ENCODE assay signal across 18 cellular contexts in the genomic region with DNA sequence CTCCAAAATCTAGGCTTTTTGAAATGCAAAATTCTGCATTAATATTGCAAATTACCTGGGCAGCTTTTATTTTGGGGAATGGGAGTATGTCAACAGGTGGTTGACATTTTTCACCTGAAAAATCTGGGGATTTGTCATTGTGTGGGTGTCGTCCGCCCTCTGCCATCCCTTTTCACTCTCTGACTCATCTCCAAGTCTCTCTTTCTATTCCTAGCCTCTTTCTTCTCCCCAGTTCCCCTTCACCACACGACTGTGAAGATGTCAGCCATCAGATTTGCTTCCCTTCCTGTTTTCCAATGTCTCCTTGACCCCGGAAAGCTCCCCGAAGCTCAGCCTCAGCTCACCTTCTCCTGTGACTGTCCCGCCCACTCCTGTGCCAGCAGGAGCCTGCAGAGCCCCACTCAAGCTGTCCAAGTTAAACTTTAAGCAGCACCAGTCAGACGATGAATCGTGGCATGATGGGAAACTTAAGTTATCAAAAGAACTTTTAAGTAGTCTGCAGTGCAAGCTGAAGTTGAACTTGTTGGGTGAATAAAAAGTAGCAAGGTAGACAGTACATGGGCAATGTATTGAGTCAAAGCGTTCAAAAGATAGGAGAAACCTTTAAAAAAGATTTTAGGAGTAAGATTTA.
DNase-seq lines count a peak whose midpoint lies in the region; ATAC-seq and TF ChIP-seq lines count a peak whose summit lies in the region.
"Had no signal": no experiment of that assay in that cellular context is flagged by ENCODE, and none has a peak within 500 bp of the region (broad histone marks: within the 10 kb centered on the region; RNA-seq: fewer than 3 reads in every experiment).

No MANE protein-coding gene starts in this region.

- no peaks in the 10 kb centered on the region for H3K36me3 ChIP-seq in GM23338 (ENCODE audit: insufficient read depth)
- H3K36me3 ChIP-seq: HAP-1 had no signal

- no peak overlapping the region for H3K27ac ChIP-seq in GM23338 (ENCODE audit: low read depth)
- H3K27ac ChIP-seq: C4-2B had no signal

- H3F3A ChIP-seq in GM23338 (replicated peaks; ENCODE audit: low read depth) = peaks cover 7% of the 10 kb centered on the region; the same call in 1 of the 2 replicates

- H3K4me2 ChIP-seq in GM23338 = peak overlapping the region; percentile 66

- H3K4me1 Mint-ChIP-seq in activated T-cell treated with anti-CD3 and anti-CD28 coated beads, Interleukin-2, amount 50 U/mL, for 72 hours (ENCODE audit: low read depth) = peaks cover 22% of the 10 kb centered on the region
- peaks cover 35% of the 10 kb centered on the region for H3K4me1 Mint-ChIP-seq in GM23338
- peaks cover 14% of the 10 kb centered on the region for H3K4me1 Mint-ChIP-seq in activated T-helper 17 cell treated with anti-CD3 and anti-CD28 coated beads, Interleukin-2, amount 50 U/mL, for 72 hours
- H3K4me1 Mint-ChIP-seq in stimulated activated naive CD8-positive, alpha-beta T cell treated with anti-CD3 and anti-CD28 coated beads, Interleukin-15, Interleukin-2, amounts not matched to agents 100 ng/mL and 50 ng/mL, for 24 hours (ENCODE audit: low read depth) = peaks cover 13% of the 10 kb centered on the region

- no peaks in the 10 kb centered on the region for H3K27me3 Mint-ChIP-seq in activated T-cell treated with anti-CD3 and anti-CD28 coated beads, Interleukin-2, amount 50 U/mL, for 72 hours (ENCODE audit: low read depth)
- peaks cover 5% of the 10 kb centered on the region for H3K27me3 Mint-ChIP-seq in GM23338 (ENCODE audit: insufficient read depth, low read depth, poor library complexity)
- H3K27me3 Mint-ChIP-seq in activated T-helper 17 cell treated with anti-CD3 and anti-CD28 coated beads, Interleukin-2, amount 50 U/mL, for 72 hours = peaks cover 4% of the 10 kb centered on the region
- H3K27me3 Mint-ChIP-seq in stimulated activated naive CD8-positive, alpha-beta T cell treated with anti-CD3 and anti-CD28 coated beads, Interleukin-15, Interleukin-2, amounts not matched to agents 100 ng/mL and 50 ng/mL, for 24 hours = no peaks in the 10 kb centered on the region

- no peaks in the 10 kb centered on the region for H3K79me2 ChIP-seq in GM23338 (replicated peaks; ENCODE audit: insufficient read depth)

- peaks cover 42% of the 10 kb centered on the region for H3K4me1 ChIP-seq in GM23338 (ENCODE audit: insufficient read depth)
- H3K4me1 ChIP-seq: HAP-1 had no signal

- H3K9me2 ChIP-seq in GM23338 (ENCODE audit: insufficient read depth) = peaks cover 12% of the 10 kb centered on the region; the same call in 1 of the 2 replicates

- H3K27ac Mint-ChIP-seq in activated T-cell treated with anti-CD3 and anti-CD28 coated beads, Interleukin-2, amount 50 U/mL, for 72 hours = peak overlapping the region; percentile 7
- H3K27ac Mint-ChIP-seq in GM23338 = no peak overlapping the region
- peak overlapping the region; percentile 80 for H3K27ac Mint-ChIP-seq in activated T-helper 17 cell treated with anti-CD3 and anti-CD28 coated beads, Interleukin-2, amount 50 U/mL, for 72 hours
- H3K27ac Mint-ChIP-seq in stimulated activated naive CD8-positive, alpha-beta T cell treated with anti-CD3 and anti-CD28 coated beads, Interleukin-15, Interleukin-2, amounts not matched to agents 100 ng/mL and 50 ng/mL, for 24 hours = peak overlapping the region; percentile 59

- H3K27me3 ChIP-seq in GM23338 (ENCODE audit: insufficient read depth) = no peaks in the 10 kb centered on the region

- 0 out of 2 replicates have a peak overlapping the region, but pooled peaks have one; percentile 28 for H2AFZ ChIP-seq in GM23338

- H3K4me3 ChIP-seq in GM23338 = peak overlapping the region; percentile 12; the same call in 1 of the 2 replicates
- H3K4me3 ChIP-seq: HAP-1 had no signal

- H3K9me3 Mint-ChIP-seq in activated T-cell treated with anti-CD3 and anti-CD28 coated beads, Interleukin-2, amount 50 U/mL, for 72 hours = peaks cover 4% of the 10 kb centered on the region in 2 donors
- no peaks in the 10 kb centered on the region for H3K9me3 Mint-ChIP-seq in GM23338
- H3K9me3 Mint-ChIP-seq in activated T-helper 17 cell treated with anti-CD3 and anti-CD28 coated beads, Interleukin-2, amount 50 U/mL, for 72 hours = peaks cover 5% of the 10 kb centered on the region
- H3K9me3 Mint-ChIP-seq in stimulated activated naive CD8-positive, alpha-beta T cell treated with anti-CD3 and anti-CD28 coated beads, Interleukin-15, Interleukin-2, amounts not matched to agents 100 ng/mL and 50 ng/mL, for 24 hours = no peaks in the 10 kb centered on the region

- peak; percentile 53 to 60 for ATAC-seq in activated T-cell treated with anti-CD3 and anti-CD28 coated beads, Interleukin-2, amount 50 U/mL, for 72 hours (replicated peaks in 1 of 2)
- ATAC-seq in GM23338 = peak; percentile 33; the same call in 2 of the 3 replicates
- peak; percentile 92 for ATAC-seq in activated T-helper 17 cell treated with anti-CD3 and anti-CD28 coated beads, Interleukin-2, amount 50 U/mL, for 72 hours (replicated peaks)
- no peak for ATAC-seq in GM21529 (IDR thresholded peaks at IDR 0.05; ENCODE audit: unreplicated experiment)
- ATAC-seq in HG02970 (IDR thresholded peaks at IDR 0.05; ENCODE audit: low FRiP score, unreplicated experiment) = no peak

- DNase-seq in activated T-cell treated with anti-CD3 and anti-CD28 coated beads, Interleukin-2, amount 50 U/mL, for 72 hours = no peak
- DNase-seq in activated T-cell treated with anti-CD3 and anti-CD28 coated beads for 4 hours (no peak), GM23338 (ENCODE audit: low spot score) (no peak), NCI-H128 (lab: John Stamatoyannopoulos, UW; ENCODE audit: unreplicated experiment) (no peak)
- DNase-seq: DMS 273 treated with DMSO at 0.1 percent for 48 hours, GDM1, KBM-7, MV-4-11, NCI-H1417 treated with DMSO at 0.1 percent for 48 hours, NCI-H1930, NCI-H526 treated with DMSO at 0.1 percent for 48 hours, SHP77 treated with DMSO at 0.1 percent for 48 hours had no signal

- H4K20me1 ChIP-seq in GM23338 (replicated peaks; ENCODE audit: insufficient read depth) = no peaks in the 10 kb centered on the region

- H3K36me3 Mint-ChIP-seq in activated T-cell treated with anti-CD3 and anti-CD28 coated beads, Interleukin-2, amount 50 U/mL, for 72 hours (ENCODE audit: insufficient read depth in 2 of 2) = peaks cover 0 to 2% of the 10 kb centered on the region in 2 donors
- H3K36me3 Mint-ChIP-seq in GM23338 (ENCODE audit: low read depth) = no peaks in the 10 kb centered on the region
- no peaks in the 10 kb centered on the region for H3K36me3 Mint-ChIP-seq in activated T-helper 17 cell treated with anti-CD3 and anti-CD28 coated beads, Interleukin-2, amount 50 U/mL, for 72 hours (ENCODE audit: low read depth)
- no peaks in the 10 kb centered on the region for H3K36me3 Mint-ChIP-seq in stimulated activated naive CD8-positive, alpha-beta T cell treated with anti-CD3 and anti-CD28 coated beads, Interleukin-15, Interleukin-2, amounts not matched to agents 100 ng/mL and 50 ng/mL, for 24 hours (ENCODE audit: low read depth)

- no peak for TF ChIP-seq CTCF in GM23338 (conservative IDR thresholded peaks at IDR 0.05; ENCODE audit: low read depth in 2 of 2)

- peak overlapping the region; percentile 62 to 71 for H3K4me3 Mint-ChIP-seq in activated T-cell treated with anti-CD3 and anti-CD28 coated beads, Interleukin-2, amount 50 U/mL, for 72 hours
- H3K4me3 Mint-ChIP-seq in GM23338 = no peak overlapping the region; the same call in 2 of the 3 replicates
- H3K4me3 Mint-ChIP-seq in activated T-helper 17 cell treated with anti-CD3 and anti-CD28 coated beads, Interleukin-2, amount 50 U/mL, for 72 hours = peak overlapping the region; percentile 64
- no peak overlapping the region for H3K4me3 Mint-ChIP-seq in stimulated activated naive CD8-positive, alpha-beta T cell treated with anti-CD3 and anti-CD28 coated beads, Interleukin-15, Interleukin-2, amounts not matched to agents 100 ng/mL and 50 ng/mL, for 24 hours

TF ChIP-seq in GM23338, 12 proteins besides CTCF, POLR2A, EP300 and RAD21:
- TF ChIP-seq JUNB (IDR thresholded peaks at IDR 0.05; ENCODE audit: unreplicated experiment) (no peak), NANOG (IDR thresholded peaks at IDR 0.05; ENCODE audit: borderline replicate concordance) (no peak), ZNF331 (CRISPR knock-in tag; IDR thresholded peaks at IDR 0.05; ENCODE audit: low read depth) (no peak)
- TF ChIP-seq, protein P1, sequence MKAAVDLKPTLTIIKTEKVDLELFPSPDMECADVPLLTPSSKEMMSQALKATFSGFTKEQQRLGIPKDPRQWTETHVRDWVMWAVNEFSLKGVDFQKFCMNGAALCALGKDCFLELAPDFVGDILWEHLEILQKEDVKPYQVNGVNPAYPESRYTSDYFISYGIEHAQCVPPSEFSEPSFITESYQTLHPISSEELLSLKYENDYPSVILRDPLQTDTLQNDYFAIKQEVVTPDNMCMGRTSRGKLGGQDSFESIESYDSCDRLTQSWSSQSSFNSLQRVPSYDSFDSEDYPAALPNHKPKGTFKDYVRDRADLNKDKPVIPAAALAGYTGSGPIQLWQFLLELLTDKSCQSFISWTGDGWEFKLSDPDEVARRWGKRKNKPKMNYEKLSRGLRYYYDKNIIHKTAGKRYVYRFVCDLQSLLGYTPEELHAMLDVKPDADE (IDR thresholded peaks at IDR 0.05) = no peak

Comparison
In these comparisons a context has a peak if more than half of its experiments do, and no peak if none do; other contexts are left out.
1. ATAC-seq: peak in activated T-cell treated with anti-CD3 and anti-CD28 coated beads, Interleukin-2, amount 50 U/mL, for 72 hours (2 of 2), GM23338 (single experiment) and activated T-helper 17 cell treated with anti-CD3 and anti-CD28 coated beads, Interleukin-2, amount 50 U/mL, for 72 hours (single experiment); none in GM21529 (single experiment) and HG02970 (single experiment).
2. H3K4me3 Mint-ChIP-seq: peak in activated T-cell treated with anti-CD3 and anti-CD28 coated beads, Interleukin-2, amount 50 U/mL, for 72 hours (2 of 2) and activated T-helper 17 cell treated with anti-CD3 and anti-CD28 coated beads, Interleukin-2, amount 50 U/mL, for 72 hours (single experiment); none in GM23338 (single experiment) and stimulated activated naive CD8-positive, alpha-beta T cell treated with anti-CD3 and anti-CD28 coated beads, Interleukin-15, Interleukin-2, amounts not matched to agents 100 ng/mL and 50 ng/mL, for 24 hours (single experiment).